Comparison of ENCODE assay signal across 31 cellular contexts in the genomic region with DNA sequence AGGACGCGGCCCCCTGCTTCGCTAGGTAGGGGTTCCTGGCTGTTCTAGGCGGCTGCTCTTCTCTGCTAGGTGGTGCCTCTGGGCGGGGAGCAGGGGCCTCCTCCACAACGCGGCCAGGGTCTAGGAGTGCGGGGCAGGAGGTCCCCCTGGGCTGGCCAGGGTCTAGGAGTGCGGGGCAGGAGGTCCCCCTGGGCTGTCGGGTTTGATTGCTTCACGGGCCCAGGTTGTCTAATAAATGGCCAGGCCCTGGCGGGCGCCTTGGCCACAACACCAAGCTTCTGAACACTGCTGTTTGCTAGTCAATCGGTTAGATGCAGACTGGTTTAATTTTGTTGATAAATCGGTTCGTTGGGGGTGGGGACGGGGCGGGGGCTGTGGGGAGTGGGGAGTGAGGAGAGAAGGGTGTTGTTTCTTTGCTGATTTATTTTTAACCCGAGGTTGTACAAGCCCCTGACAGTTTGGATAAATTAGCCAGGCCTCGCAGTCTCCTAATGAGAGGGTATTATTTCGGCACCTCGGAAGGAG. TPM values are rescaled to one million over a fixed set of nuclear protein-coding genes. Genes with fewer than 3 reads are reported as not detected.
DNase-seq lines count a peak whose midpoint lies in the region; ATAC-seq, FAIRE-seq and TF ChIP-seq lines count a peak whose summit lies in the region.
"Had no signal": no experiment of that assay in that cellular context is flagged by ENCODE, and none has a peak within 500 bp of the region (broad histone marks: within the 10 kb centered on the region; RNA-seq: fewer than 3 reads in every experiment).

No MANE protein-coding gene starts in this region.

- intact Hi-C loops in activated CD4-positive, alpha-beta T cell treated with anti-CD3 and anti-CD28 coated beads, Interleukin-2, amount 10 ng/mL, durations not matched to agents 24 days and 14 days (cut with micrococcal nuclease) = loop anchor here (10.0 kb wide), 1 partner anchor 424 kb away; no protein-coding TSS in a partner anchor

- H2AFZ ChIP-seq in H1 (ENCODE audit: low read length) = no peak overlapping the region
- no peak overlapping the region for H2AFZ ChIP-seq in neuronal stem cell (ENCODE audit: low read length)

- H3K4me1 Mint-ChIP-seq in activated CD4-positive, alpha-beta T cell treated with anti-CD3 and anti-CD28 coated beads, Interleukin-2, amount 10 ng/mL, durations not matched to agents 24 days and 14 days = peaks cover 2% of the 10 kb centered on the region

- CTCF ChIA-PET in H1 (lab: Charles Lee; ENCODE audit: partially characterized antibody) = interaction anchor here (0.9 to 3.5 kb wide), 6 partner anchors 9 to 193 kb away, joined by 3 to 18 read pairs (median 6); no protein-coding TSS in a partner anchor

- TF ChIP-seq EP300 in H1 (IDR thresholded peaks at IDR 0.05; ENCODE audit: borderline replicate concordance in 1 of 2, low read depth in 2 of 2, low read length in 2 of 2) = no peak

- ATAC-seq in GM19455 (IDR thresholded peaks at IDR 0.05; ENCODE audit: unreplicated experiment) = no peak
- ATAC-seq: activated CD4-positive, CD25-positive, alpha-beta regulatory T cell treated with anti-CD3 and anti-CD28 coated beads, Interleukin-2, amount 50 U/mL, for 24 hours; heart left ventricle; stimulated activated naive CD8-positive, alpha-beta T cell treated with anti-CD3 and anti-CD28 coated beads, Interleukin-15, Interleukin-2, amounts not matched to agents 100 U/mL and 50 U/mL, for 24 hours had no signal

- H2BK15ac ChIP-seq in H1 (ENCODE audit: low read length) (no peak overlapping the region), neuronal stem cell (ENCODE audit: low read length) (no peak overlapping the region)

- no peak overlapping the region for H3K4ac ChIP-seq in H1 (replicated peaks; ENCODE audit: insufficient read length, low read depth, low read length)
- no peak overlapping the region for H3K4ac ChIP-seq in neuronal stem cell (ENCODE audit: low read length)

- H3K18ac ChIP-seq in H1 (ENCODE audit: extremely low read depth, low read length) (no peak overlapping the region; the same call in 1 of the 2 replicates), neuronal stem cell (ENCODE audit: low read length) (peak overlapping the region; percentile 71)

- H3K79me2 ChIP-seq in H1 (ENCODE audit: control insufficient read depth in 1 of 2, insufficient read depth in 2 of 2, low read length in 2 of 2) = no peaks in the 10 kb centered on the region

- H3K14ac ChIP-seq in H1 (ENCODE audit: insufficient read length) = no peak overlapping the region
- no peak overlapping the region for H3K14ac ChIP-seq in neuronal stem cell (ENCODE audit: low read length)

- H3K4me1 ChIP-seq in H1 (replicated peaks in 1 of 4; ENCODE audit: control insufficient read depth in 3 of 4, insufficient read depth in 4 of 4, low read length in 3 of 4) (peaks cover 4 to 29% (median 16%) of the 10 kb centered on the region in 4 experiments), neuronal stem cell (ENCODE audit: control insufficient read depth in 2 of 2, insufficient read depth in 1 of 2, low read depth in 1 of 2, low read length in 2 of 2) (no peaks in the 10 kb centered on the region)

- H3K23me2 ChIP-seq in H1 (ENCODE audit: low read depth, low read length) = no peaks in the 10 kb centered on the region; the same call in 1 of the 2 replicates

- no peak overlapping the region for H2BK20ac ChIP-seq in H1 (ENCODE audit: low read length)

- H2BK5ac ChIP-seq in H1 (ENCODE audit: low read depth, low read length) (no peak overlapping the region), neuronal stem cell (ENCODE audit: low read length) (no peak overlapping the region)

- peaks cover 12 to 30% of the 10 kb centered on the region in 2 experiments for H4K20me1 ChIP-seq in H1 (replicated peaks in 1 of 2; ENCODE audit: control insufficient read depth in 1 of 2, insufficient read depth in 2 of 2, low read length in 2 of 2)

- H3K9me3 ChIP-seq in H1 (ENCODE audit: insufficient read depth in 2 of 2, low read depth in 1 of 2, low read length in 1 of 2) = no peaks in the 10 kb centered on the region
- peaks cover 2 to 8% of the 10 kb centered on the region in 2 donors for H3K9me3 ChIP-seq in neuronal stem cell (replicated peaks in 1 of 2; ENCODE audit: control insufficient read depth in 2 of 2, insufficient read depth in 1 of 2, low read depth in 1 of 2, low read length in 2 of 2)
- H3K9me3 ChIP-seq: A549, heart left ventricle, right atrium auricular region, transverse colon had no signal

- H3K27me3 Mint-ChIP-seq in activated CD4-positive, alpha-beta T cell treated with anti-CD3 and anti-CD28 coated beads, Interleukin-2, amount 10 ng/mL, durations not matched to agents 24 days and 14 days = peaks cover 60% of the 10 kb centered on the region

- H4K8ac ChIP-seq in H1 (ENCODE audit: extremely low read depth, insufficient read depth, low read length) (no peak overlapping the region), neuronal stem cell (ENCODE audit: low read depth, low read length) (no peak overlapping the region)

- no peak overlapping the region for H2BK12ac ChIP-seq in H1 (ENCODE audit: low read depth, low read length)
- H2BK12ac ChIP-seq in neuronal stem cell (ENCODE audit: low read length) = no peak overlapping the region

- no peak overlapping the region for H2BK120ac ChIP-seq in H1 (replicated peaks; ENCODE audit: low read depth, low read length)
- no peak overlapping the region for H2BK120ac ChIP-seq in neuronal stem cell (ENCODE audit: low read depth, low read length)

- H3K27me3 ChIP-seq in H1 (replicated peaks in 1 of 4; ENCODE audit: control insufficient read depth in 3 of 4, extremely low read depth in 1 of 4, insufficient read depth in 3 of 4, low read length in 3 of 4) (peaks cover 96 to 99% (median 98%) of the 10 kb centered on the region in 4 experiments), neuronal stem cell (ENCODE audit: control insufficient read depth in 3 of 3, insufficient read depth in 3 of 3, low read depth in 1 of 3, low read length in 3 of 3) (peaks cover 78 to 99% (median 95%) of the 10 kb centered on the region in 3 experiments)

- TF ChIP-seq RAD21 in H1 (IDR thresholded peaks at IDR 0.05 in 1 of 2, conservative IDR thresholded peaks at IDR 0.05 in 1 of 2; ENCODE audit: low read depth in 2 of 2, low read length in 2 of 2) = no peak

- H3K4me3 ChIP-seq in H1 (ENCODE audit: extremely low read depth in 1 of 4, insufficient read depth in 2 of 4, low read depth in 3 of 4, low read length in 4 of 4) = peak overlapping the region in 2 of 4 experiments; percentile 4 to 52; a peak in 4 of 8 replicates
- no peak overlapping the region for H3K4me3 ChIP-seq in neuronal stem cell (ENCODE audit: low read length in 2 of 2)
- H3K4me3 ChIP-seq: A549, coronary artery, heart left ventricle, right atrium auricular region, transverse colon had no signal

- H3K79me1 ChIP-seq in H1 (ENCODE audit: low read depth, low read length) = no peaks in the 10 kb centered on the region
- no peaks in the 10 kb centered on the region for H3K79me1 ChIP-seq in neuronal stem cell (ENCODE audit: low read depth, low read length)

- no peak overlapping the region for H4K5ac ChIP-seq in H1 (ENCODE audit: insufficient read length, low read depth, low read length)

- no peak for TF ChIP-seq POLR2A in H1 (IDR thresholded peaks at IDR 0.05; ENCODE audit: control extremely low read depth in 1 of 2, low read depth in 2 of 2, low read length in 2 of 2)

- H3K9ac ChIP-seq in H1 (replicated peaks in 1 of 4; ENCODE audit: extremely low read depth in 1 of 4, low read depth in 3 of 4, low read length in 3 of 4) = no peak overlapping the region
- H3K9ac ChIP-seq in neuronal stem cell (ENCODE audit: low read depth, low read length, poor library complexity) = no peak overlapping the region

- H3K27ac Mint-ChIP-seq in activated CD4-positive, alpha-beta T cell treated with anti-CD3 and anti-CD28 coated beads, Interleukin-2, amount 10 ng/mL, durations not matched to agents 24 days and 14 days = peak overlapping the region; percentile 71
- H3K27ac Mint-ChIP-seq: activated naive CD4-positive, alpha-beta T cell treated with anti-CD3 and anti-CD28 coated beads for 36 hours had no signal

- H3K23ac ChIP-seq in H1 (ENCODE audit: insufficient read length) (no peak overlapping the region), neuronal stem cell (ENCODE audit: low read depth, low read length, poor library complexity) (peak overlapping the region; percentile 11)

- peaks cover 2% of the 10 kb centered on the region for H3K36me3 Mint-ChIP-seq in activated CD4-positive, alpha-beta T cell treated with anti-CD3 and anti-CD28 coated beads, Interleukin-2, amount 10 ng/mL, durations not matched to agents 24 days and 14 days (ENCODE audit: low read depth)
- H3K36me3 Mint-ChIP-seq: immature natural killer cell had no signal

- H3K36me3 ChIP-seq in H1 (ENCODE audit: control insufficient read depth in 2 of 4, insufficient read depth in 4 of 4, low read length in 3 of 4) (peaks cover 0 to 20% (median 0%) of the 10 kb centered on the region in 4 experiments; a peak in 1 of 8 replicates), neuronal stem cell (replicated peaks in 1 of 2; ENCODE audit: control insufficient read depth in 2 of 2, insufficient read depth in 2 of 2, low read length in 2 of 2) (no peaks in the 10 kb centered on the region)
- H3K36me3 ChIP-seq: brain microvascular endothelial cell, heart left ventricle, right atrium auricular region, transverse colon had no signal

- no peaks in the 10 kb centered on the region for H3K9me3 Mint-ChIP-seq in activated CD4-positive, alpha-beta T cell treated with anti-CD3 and anti-CD28 coated beads, Interleukin-2, amount 10 ng/mL, durations not matched to agents 24 days and 14 days
- H3K9me3 Mint-ChIP-seq: activated naive CD4-positive, alpha-beta T cell treated with anti-CD3 and anti-CD28 coated beads for 36 hours had no signal

- no peak for TF ChIP-seq CTCF in H1 (IDR thresholded peaks at IDR 0.05; ENCODE audit: control extremely low read depth in 1 of 3, insufficient read depth in 1 of 3, low read depth in 1 of 3, low read length in 3 of 3)

- no peak for DNase-seq in activated CD4-positive, alpha-beta T cell treated with anti-CD3 and anti-CD28 coated beads, Interleukin-2, amount 10 ng/mL, durations not matched to agents 24 days and 14 days
- DNase-seq in activated CD4-positive, alpha-beta T cell treated with anti-CD3 and anti-CD28 coated beads for 1 hour = no peak
- DNase-seq in G401 (ENCODE audit: low spot score) (peak; percentile 58), H1 (ENCODE audit: low read depth in 1 of 2, low spot score in 2 of 2) (no peak), neuronal stem cell (ENCODE audit: low spot score) (no peak), NCI-H187 (lab: John Stamatoyannopoulos, UW) (no peak), HCEC 1CT (no peak)
- DNase-seq: activated CD8-positive, alpha-beta memory T cell treated with anti-CD3 and anti-CD28 coated beads, Interleukin-2, amount 50 U/mL, for 4 hours; activated naive CD4-positive, alpha-beta T cell treated with anti-CD3 and anti-CD28 coated beads for 36 hours; brain microvascular endothelial cell; GDM1; GOT3; immature natural killer cell; Kasumi-1; NCI-H1048; NCI-H526 treated with DMSO at 0.1 percent for 48 hours; OCI-M1; SIG-M5; stimulated activated naive CD8-positive, alpha-beta T cell treated with anti-CD3 and anti-CD28 coated beads, Interleukin-15, Interleukin-2, amounts not matched to agents 100 U/mL and 50 U/mL, for 24 hours; transverse colon had no signal

- no peak overlapping the region for H3K4me3 Mint-ChIP-seq in activated CD4-positive, alpha-beta T cell treated with anti-CD3 and anti-CD28 coated beads, Interleukin-2, amount 10 ng/mL, durations not matched to agents 24 days and 14 days
- H3K4me3 Mint-ChIP-seq: activated naive CD4-positive, alpha-beta T cell treated with anti-CD3 and anti-CD28 coated beads for 36 hours had no signal

- H3K56ac ChIP-seq in H1 (replicated peaks; ENCODE audit: insufficient read length, low read depth, low read length) = no peak overlapping the region

- WGBS in H1 (ENCODE audit: extremely low coverage in 1 of 2, insufficient coverage in 1 of 2, insufficient read length in 1 of 2, insufficient replicate concordance in 2 of 2, low coverage in 1 of 2, low lambda C conversion rate in 2 of 2, missing lambda C conversion rate in 1 of 2), 2 experiments = 3% methylated on average over 22 of the region's 22 CpGs; no CpG with 5 or more reads in 1 of the 2 experiments
- WGBS in neuronal stem cell (ENCODE audit: extremely low coverage in 2 of 2, insufficient read length in 2 of 2, insufficient replicate concordance in 1 of 2), 2 donors = no CpG with 5 or more reads among the region's 22 CpGs

- POLR2A ChIA-PET in H1 (lab: Charles Lee; ENCODE audit: partially characterized antibody) = interaction anchor here (1.2 to 11.2 kb wide), 4 partner anchors 7 to 15 kb away, joined by 3 to 76 read pairs (median 7); partner anchors contain the start of gene UNCX

- H3K4me2 ChIP-seq in H1 (ENCODE audit: insufficient read depth in 1 of 2, low read depth in 2 of 2, low read length in 2 of 2) (peak overlapping the region; percentile 64 to 70), neuronal stem cell (ENCODE audit: insufficient read depth, low read length, poor library complexity, severe bottlenecking) (no peak overlapping the region)
- H3K4me2 ChIP-seq: A549 had no signal

- no peak overlapping the region for H2AK5ac ChIP-seq in H1 (ENCODE audit: low read depth, low read length)
- peak overlapping the region; percentile 75 for H2AK5ac ChIP-seq in neuronal stem cell (ENCODE audit: low read depth, low read length)

- in situ Hi-C loops in G401 (cut with HindIII; ENCODE audit: low sequenced_read_pairs) = no loop called here

- H3K27ac ChIP-seq in H1 (ENCODE audit: low read depth, low read length) = no peak overlapping the region
- no peak overlapping the region for H3K27ac ChIP-seq in neuronal stem cell (replicated peaks; ENCODE audit: low read length)
- H3K27ac ChIP-seq: A549, brain microvascular endothelial cell, coronary artery, heart left ventricle, right atrium auricular region, transverse colon had no signal

- no peak for FAIRE-seq in H1 (lab: Jason Lieb, UNC)
- FAIRE-seq: A549, endometrium had no signal

- H4K91ac ChIP-seq in H1 (replicated peaks; ENCODE audit: insufficient read length, low read length) (no peak overlapping the region), neuronal stem cell (ENCODE audit: low read depth, low read length, poor library complexity) (no peak overlapping the region)

RNA-seq across cellular contexts. Expression of gene UNCX, which starts 7.7 kb away (rescaled TPM):
- not detected in 2 replicates for total RNA-seq in activated CD4-positive, alpha-beta T cell treated with anti-CD3 and anti-CD28 coated beads, Interleukin-2, amount 10 ng/mL, durations not matched to agents 24 days and 14 days
- 0.10 and 0.25 TPM in 2 replicates for total RNA-seq in G401 (2014; rRNA removed; shearing (Covaris generic))
- not detected in 2 replicates for total RNA-seq in H1 (2021; fragmentation: NEBNext Ultra II Directional; extraction: Animal tissue kit (Norgen Biotek cat#: 25700))
- 0.03 TPM in 1 of 2 replicates, not detected in the other for polyA plus RNA-seq in H1 (2011; rRNA removed)
- polyA plus RNA-seq in H1 (2011; cell fraction: cytosol; rRNA removed) = not detected
- not detected for polyA plus RNA-seq in H1 (2011; cell fraction: nucleus; rRNA removed)
- polyA plus RNA-seq in H1 (2012, experiment 1 of 2) = not detected in 4 replicates
- polyA plus RNA-seq in H1 (2012, experiment 2 of 2) = not detected
- polyA plus RNA-seq in H1 (2013, experiment 1 of 2) = 0.02 TPM
- not detected for polyA plus RNA-seq in H1 (2013, experiment 2 of 2)
- not detected in 2 replicates for polyA minus RNA-seq in H1 (2011; rRNA and poly(A)+ RNA removed)
- polyA minus RNA-seq in H1 (2011; cell fraction: cytosol; rRNA and poly(A)+ RNA removed) = not detected
- polyA minus RNA-seq in H1 (2011; cell fraction: nucleus; rRNA and poly(A)+ RNA removed) = not detected
- 0.01 TPM for polyA plus RNA-seq in neuronal stem cell (2013, experiment 1 of 2)
- polyA plus RNA-seq in neuronal stem cell (2013, experiment 2 of 2) = 0.01 TPM
- total RNA-seq: activated naive CD4-positive, alpha-beta T cell treated with anti-CD3 and anti-CD28 coated beads for 36 hours; heart left ventricle; HT-29; liver; mucosa of gallbladder; osteoblast; right atrium auricular region; transverse colon had no signal
- polyA plus RNA-seq: A549, heart left ventricle, immature natural killer cell, liver had no signal
